In the genomic region with DNA sequence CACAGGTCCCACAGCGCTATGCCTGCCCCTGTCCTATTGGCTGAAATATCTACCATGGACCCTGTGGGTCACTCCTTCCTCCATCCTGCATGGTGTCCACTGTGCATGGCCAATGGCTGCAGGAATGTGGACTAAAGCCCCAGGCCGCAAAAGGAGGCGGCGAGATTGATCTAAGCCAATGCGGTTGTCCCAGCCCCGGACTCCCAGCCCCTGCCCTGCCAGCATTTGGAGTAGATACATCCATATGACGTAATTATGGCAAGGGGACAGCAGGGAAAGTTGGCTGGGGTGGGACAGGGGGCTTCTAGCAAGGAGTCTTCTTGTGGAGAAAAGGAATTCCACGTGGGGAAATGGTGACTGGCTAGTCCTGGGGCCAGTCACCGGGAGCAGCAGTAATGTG, we compare ENCODE assay signal across 10 cellular contexts.
"Had no signal": no experiment of that assay in that cellular context is flagged by ENCODE, and none has a peak within 500 bp of the region (broad histone marks: within the 10 kb centered on the region; RNA-seq: fewer than 3 reads in every experiment).

No MANE protein-coding gene starts in this region.

- H3K9me3 Mint-ChIP-seq: HFFc6 had no signal

- ATAC-seq: HCT116, K562 had no signal

- DNase-seq: GM23248, GOT3, H7, HFFc6, IMR-90, KG1 had no signal

- H3K27ac ChIP-seq: GM23248 had no signal

- H3K9me3 ChIP-seq: HAP-1 had no signal

- FAIRE-seq: HTR-8/SVneo, K562 had no signal

- H3K4me3 Mint-ChIP-seq: HFFc6 had no signal

- H3K4me1 ChIP-seq: HAP-1 had no signal

- H3K9ac ChIP-seq: GM23248 had no signal

- H3K36me3 ChIP-seq: HAP-1 had no signal

- H3K4me3 ChIP-seq: GM23248, HAP-1, K562 had no signal

- H3K27ac Mint-ChIP-seq: HFFc6 had no signal
